In the genomic region with DNA sequence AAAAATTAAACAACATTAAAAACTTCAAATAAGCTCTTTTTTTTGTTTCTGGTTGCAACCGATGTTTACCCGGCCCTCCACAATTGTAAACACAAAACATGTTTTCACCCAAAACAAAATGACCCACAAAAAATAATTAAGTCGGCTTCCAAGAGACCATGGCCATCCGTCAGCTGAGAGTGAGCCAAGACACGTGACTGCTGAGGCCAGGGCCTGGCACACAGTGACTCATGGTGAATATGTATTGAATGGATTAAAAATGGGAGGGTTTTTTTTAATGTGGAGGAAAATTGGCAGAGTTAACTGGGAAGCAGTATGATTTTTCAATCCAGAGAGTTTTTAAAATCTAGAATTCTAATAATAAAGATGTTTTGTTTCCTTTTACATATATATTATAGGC, we compare ENCODE assay signal across 26 cellular contexts. TPM values are rescaled to one million over a fixed set of nuclear protein-coding genes. Genes with fewer than 3 reads are reported as not detected.
DNase-seq lines count a peak whose midpoint lies in the region; ATAC-seq, FAIRE-seq and TF ChIP-seq lines count a peak whose summit lies in the region.
"Had no signal": no experiment of that assay in that cellular context is flagged by ENCODE, and none has a peak within 500 bp of the region (broad histone marks: within the 10 kb centered on the region; RNA-seq: fewer than 3 reads in every experiment).

No MANE protein-coding gene starts in this region.

- no peak overlapping the region for H3K27ac ChIP-seq in GM23338 (ENCODE audit: low read depth)
- H3K27ac ChIP-seq in RWPE2 (ENCODE audit: poor library complexity, severe bottlenecking), result no peak overlapping the region
- H3K27ac ChIP-seq: BLaER1, heart right ventricle, left ventricle myocardium inferior, PC-9, SJCRH30 had no signal

- no peaks in the 10 kb centered on the region for H3F3A ChIP-seq in GM23338 (replicated peaks; ENCODE audit: low read depth)

- no peaks in the 10 kb centered on the region for H4K20me1 ChIP-seq in GM23338 (replicated peaks; ENCODE audit: insufficient read depth)
- H4K20me1 ChIP-seq: BLaER1 had no signal

- FAIRE-seq in GM19239 (lab: Jason Lieb, UNC), result no peak
- FAIRE-seq: K562 had no signal

- H3K9me2 ChIP-seq in GM23338 (ENCODE audit: insufficient read depth), result no peaks in the 10 kb centered on the region

- ATAC-seq in GM23338, result no peak
- peak; percentile 67; the same call in 1 of the 3 replicates for ATAC-seq in RWPE2 (ENCODE audit: low read depth)
- ATAC-seq: heart right ventricle; K562; mucosa of descending colon; stimulated activated naive CD8-positive, alpha-beta T cell treated with anti-CD3 and anti-CD28 coated beads, Interleukin-15, amount 100 ng/mL, for 72 hours; WTC11 had no signal

- no peaks in the 10 kb centered on the region for H3K9me3 ChIP-seq in RWPE2 (ENCODE audit: severe bottlenecking)
- H3K9me3 ChIP-seq: BLaER1, heart right ventricle, left ventricle myocardium inferior, mucosa of descending colon, SJCRH30 had no signal

- no peaks in the 10 kb centered on the region for H3K36me3 Mint-ChIP-seq in GM23338 (ENCODE audit: low read depth)
- H3K36me3 Mint-ChIP-seq: activated CD4-positive, alpha-beta memory T cell treated with anti-CD3 and anti-CD28 coated beads for 36 hours; WTC11 had no signal

- DNase-seq in GM23338 (ENCODE audit: low spot score) (no peak), RWPE2 (ENCODE audit: low spot score) (no peak), fibroblast of gingiva (ENCODE audit: low read depth) (peak; percentile 13), stromal cell of bone marrow (ENCODE audit: low read depth) (peak; percentile 55), cortex of kidney (lab: John Stamatoyannopoulos, UW) (no peak), T-helper 2 cell (no peak), GM19239 (ENCODE audit: insufficient read length, low spot score) (no peak)
- DNase-seq: activated CD4-positive, alpha-beta memory T cell treated with anti-CD3 and anti-CD28 coated beads for 36 hours; activated gamma-delta T cell; activated T-cell treated with anti-CD3 and anti-CD28 coated beads for 4 hours; central memory CD4-positive, alpha-beta T cell; effector CD8-positive, alpha-beta T cell; heart right ventricle; left ventricle myocardium inferior; mucosa of descending colon; NCI-H187 treated with DMSO at 0.1 percent for 48 hours; NCI-H226; PC-9; stimulated activated CD4-positive, alpha-beta T cell treated with anti-CD3 and anti-CD28 coated beads, Interleukin-4, amount 100 ng/mL, for 24 hours; stimulated activated naive CD8-positive, alpha-beta T cell treated with anti-CD3 and anti-CD28 coated beads, Interleukin-15, amount 100 ng/mL, for 72 hours; trophoblast cell had no signal

- no peak overlapping the region for H3K4me2 ChIP-seq in GM23338
- H3K4me2 ChIP-seq: BLaER1, PC-9 had no signal

- H3K4me3 Mint-ChIP-seq in GM23338, result no peak overlapping the region
- H3K4me3 Mint-ChIP-seq: activated CD4-positive, alpha-beta memory T cell treated with anti-CD3 and anti-CD28 coated beads for 36 hours; neural crest cell; stimulated activated naive CD8-positive, alpha-beta T cell treated with anti-CD3 and anti-CD28 coated beads, Interleukin-15, amount 100 ng/mL, for 72 hours; WTC11 had no signal

- no peaks in the 10 kb centered on the region for H3K27me3 Mint-ChIP-seq in GM23338 (ENCODE audit: insufficient read depth, low read depth, poor library complexity)
- H3K27me3 Mint-ChIP-seq: activated CD4-positive, alpha-beta memory T cell treated with anti-CD3 and anti-CD28 coated beads for 36 hours had no signal

- H3K4me1 ChIP-seq in GM23338 (ENCODE audit: insufficient read depth) (no peaks in the 10 kb centered on the region), RWPE2 (ENCODE audit: insufficient read depth, poor library complexity, severe bottlenecking) (peaks cover 9% of the 10 kb centered on the region)
- H3K4me1 ChIP-seq: BLaER1, heart right ventricle, left ventricle myocardium inferior, SJCRH30 had no signal

- H3K4me1 Mint-ChIP-seq in GM23338, result no peaks in the 10 kb centered on the region
- H3K4me1 Mint-ChIP-seq: stimulated activated naive CD8-positive, alpha-beta T cell treated with anti-CD3 and anti-CD28 coated beads, Interleukin-15, amount 100 ng/mL, for 72 hours; WTC11 had no signal

- no peaks in the 10 kb centered on the region for H3K79me2 ChIP-seq in GM23338 (replicated peaks; ENCODE audit: insufficient read depth)

- no peaks in the 10 kb centered on the region for H3K36me3 ChIP-seq in GM23338 (ENCODE audit: insufficient read depth)
- no peaks in the 10 kb centered on the region for H3K36me3 ChIP-seq in RWPE2 (ENCODE audit: low read depth)
- H3K36me3 ChIP-seq: BLaER1, heart right ventricle, left ventricle myocardium inferior, SJCRH30 had no signal

- H3K27me3 ChIP-seq in GM23338 (ENCODE audit: insufficient read depth) (no peaks in the 10 kb centered on the region), RWPE2 (ENCODE audit: insufficient read depth, poor library complexity, severe bottlenecking) (no peaks in the 10 kb centered on the region)
- H3K27me3 ChIP-seq: BLaER1, heart right ventricle, SJCRH30 had no signal

- no peak overlapping the region for H2AFZ ChIP-seq in GM23338
- H2AFZ ChIP-seq: PC-9 had no signal

- no peaks in the 10 kb centered on the region for H3K9me3 Mint-ChIP-seq in GM23338
- H3K9me3 Mint-ChIP-seq: activated CD4-positive, alpha-beta memory T cell treated with anti-CD3 and anti-CD28 coated beads for 36 hours; neural crest cell; stimulated activated naive CD8-positive, alpha-beta T cell treated with anti-CD3 and anti-CD28 coated beads, Interleukin-15, amount 100 ng/mL, for 72 hours; WTC11 had no signal

- TF ChIP-seq CTCF in GM23338 (conservative IDR thresholded peaks at IDR 0.05; ENCODE audit: low read depth in 2 of 2) (no peak), RWPE2 (IDR thresholded peaks at IDR 0.05; ENCODE audit: poor library complexity, severe bottlenecking) (no peak)

- H3K4me3 ChIP-seq in GM23338, result no peak overlapping the region
- no peak overlapping the region for H3K4me3 ChIP-seq in RWPE2 (ENCODE audit: severe bottlenecking)
- H3K4me3 ChIP-seq: BLaER1, heart right ventricle, K562, left ventricle myocardium inferior, mucosa of descending colon, PC-9, SJCRH30 had no signal

- H3K27ac Mint-ChIP-seq in GM23338, result 0 out of 2 replicates have a peak overlapping the region, but pooled peaks have one; percentile 52
- H3K27ac Mint-ChIP-seq: activated CD4-positive, alpha-beta memory T cell treated with anti-CD3 and anti-CD28 coated beads for 36 hours; stimulated activated naive CD8-positive, alpha-beta T cell treated with anti-CD3 and anti-CD28 coated beads, Interleukin-15, amount 100 ng/mL, for 72 hours; WTC11 had no signal

TF ChIP-seq in GM23338, 12 proteins besides CTCF, POLR2A, EP300 and RAD21 (continues in another document):
- TF ChIP-seq CREB1 (CRISPR knock-in tag; IDR thresholded peaks at IDR 0.05; ENCODE audit: low read depth), result no peak
- no peak for TF ChIP-seq ZNF331 (CRISPR knock-in tag; IDR thresholded peaks at IDR 0.05; ENCODE audit: low read depth)

RNA-seq across cellular contexts. Expression of a gene that starts 13.8 kb away (rescaled TPM):
- total RNA-seq in GM23338 (2014; rRNA removed; shearing (Covaris generic)), result 8.6 and 8.7 TPM in 2 replicates
- 7.0 and 10.1 TPM in 2 replicates for polyA plus RNA-seq in GM23338 (2016; fragmentation: Nextera tagmentation; extraction: Ambion mirVana)
- total RNA-seq: SJCRH30 had no signal

Comparison
In these comparisons a context has a peak if more than half of its experiments do, and no peak if none do; other contexts are left out.
1. DNase-seq: peak in fibroblast of gingiva (single experiment) and stromal cell of bone marrow (single experiment); none in GM23338 (single experiment), RWPE2 (single experiment), cortex of kidney (single experiment), T-helper 2 cell (0 of 5) and GM19239 (single experiment).